8 cellular contexts compared by ENCODE assay signal in genomic region chr16:79599256-79599836, GRCh38. TPM values are rescaled to one million over a fixed set of nuclear protein-coding genes. Genes with fewer than 3 reads are reported as not detected.
DNase-seq lines count a peak whose midpoint lies in the region; ATAC-seq and TF ChIP-seq lines count a peak whose summit lies in the region.

No MANE protein-coding gene starts in this region.

- H3K4me3 ChIP-seq in AG10803 (ENCODE audit: low read length): peak overlapping the region; percentile 48

- no peak for ATAC-seq in stimulated activated memory B cell treated with anti-CD40 and anti-IgM and Interleukin-4, amounts not matched to agents 10 μg/mL and 1 μg/mL and 100 μg/mL, for 72 hours
- ATAC-seq in GM21576 (IDR thresholded peaks at IDR 0.05; ENCODE audit: unreplicated experiment) (no peak), HG03571 (IDR thresholded peaks at IDR 0.05; ENCODE audit: unreplicated experiment) (no peak)

- TF ChIP-seq CTCF in AG10803 (conservative IDR thresholded peaks at IDR 0.05; ENCODE audit: low read length) (no peak), brain (conservative IDR thresholded peaks at IDR 0.05) (no peak)

- H3K4me3 Mint-ChIP-seq in brain: peak overlapping the region; percentile 88 to 93 (median 91)
- peak overlapping the region; percentile 72 for H3K4me3 Mint-ChIP-seq in stimulated activated memory B cell treated with anti-CD40 and anti-IgM and Interleukin-4, amounts not matched to agents 10 μg/mL and 1 μg/mL and 100 μg/mL, for 72 hours

- H3K4me1 Mint-ChIP-seq in brain: peaks cover 53% of the 10 kb centered on the region
- peaks cover 28% of the 10 kb centered on the region for H3K4me1 Mint-ChIP-seq in stimulated activated memory B cell treated with anti-CD40 and anti-IgM and Interleukin-4, amounts not matched to agents 10 μg/mL and 1 μg/mL and 100 μg/mL, for 72 hours

- DNase-seq in AG10803 (ENCODE audit: low read depth) (no peak), NCI-H1092 (lab: John Stamatoyannopoulos, UW) (peak; percentile 63), iris pigment epithelial cell (ENCODE audit: low read depth) (peak; percentile 21)
- no peak for DNase-seq in effector CD4-positive, alpha-beta T cell

- peak overlapping the region; percentile 84 to 96 (median 86) for H3K27ac Mint-ChIP-seq in brain
- no peak overlapping the region for H3K27ac Mint-ChIP-seq in stimulated activated memory B cell treated with anti-CD40 and anti-IgM and Interleukin-4, amounts not matched to agents 10 μg/mL and 1 μg/mL and 100 μg/mL, for 72 hours

- H3K9me3 Mint-ChIP-seq in brain: peaks cover 0 to 8% (median 0%) of the 10 kb centered on the region in 5 experiments
- no peaks in the 10 kb centered on the region for H3K9me3 Mint-ChIP-seq in stimulated activated memory B cell treated with anti-CD40 and anti-IgM and Interleukin-4, amounts not matched to agents 10 μg/mL and 1 μg/mL and 100 μg/mL, for 72 hours

- peaks cover 32% of the 10 kb centered on the region for H3K27me3 Mint-ChIP-seq in brain
- peaks cover 91% of the 10 kb centered on the region for H3K27me3 Mint-ChIP-seq in stimulated activated memory B cell treated with anti-CD40 and anti-IgM and Interleukin-4, amounts not matched to agents 10 μg/mL and 1 μg/mL and 100 μg/mL, for 72 hours

- H3K36me3 Mint-ChIP-seq in brain: no peaks in the 10 kb centered on the region
- H3K36me3 Mint-ChIP-seq in stimulated activated memory B cell treated with anti-CD40 and anti-IgM and Interleukin-4, amounts not matched to agents 10 μg/mL and 1 μg/mL and 100 μg/mL, for 72 hours: no peaks in the 10 kb centered on the region

RNA-seq across cellular contexts. Expression of gene MAF, which starts 1.2 kb away (rescaled TPM):
- polyA plus RNA-seq in brain (ENCODE audit: insufficient read depth, low read depth, low replicate concordance): 6.7 TPM

Comparison
In these comparisons a context has a peak if more than half of its experiments do, and no peak if none do; other contexts are left out.
1. DNase-seq: peak in NCI-H1092 (single experiment) and iris pigment epithelial cell (single experiment); none in AG10803 (single experiment) and effector CD4-positive, alpha-beta T cell (single experiment).